ENCODE assay signal across 23 cellular contexts in genomic region chr4:147539959-147540358, GRCh38. TPM values are rescaled to one million over a fixed set of nuclear protein-coding genes. Genes with fewer than 3 reads are reported as not detected.
"Had no signal": no experiment of that assay in that cellular context is flagged by ENCODE, and none has a peak within 500 bp of the region (broad histone marks: within the 10 kb centered on the region; RNA-seq: fewer than 3 reads in every experiment).

No MANE protein-coding gene starts in this region.

- H3K4me3 ChIP-seq: esophagus squamous epithelium, gastrocnemius medialis, lung, mucosa of descending colon, prostate gland, sigmoid colon, thoracic aorta, transverse colon, upper lobe of right lung, uterus had no signal

- H3K4me1 ChIP-seq: esophagus squamous epithelium, gastrocnemius medialis, prostate gland, sigmoid colon, transverse colon, upper lobe of right lung, uterus had no signal

- H3K36me3 ChIP-seq: esophagus squamous epithelium, gastrocnemius medialis, neutrophil, prostate gland, sigmoid colon, thoracic aorta, transverse colon, upper lobe of right lung, uterus had no signal

- H3K79me2 ChIP-seq: parathyroid adenoma had no signal

- H3K9me3 ChIP-seq: esophagus squamous epithelium, gastrocnemius medialis, mucosa of descending colon, neutrophil, prostate gland, thoracic aorta, transverse colon, upper lobe of right lung, uterus had no signal

- H3K27me3 ChIP-seq: esophagus squamous epithelium, gastrocnemius medialis, sigmoid colon, transverse colon, upper lobe of right lung, uterus had no signal

- H3K27ac ChIP-seq: esophagus squamous epithelium, gastrocnemius medialis, neutrophil, parathyroid adenoma, prostate gland, sigmoid colon, thoracic aorta, transverse colon, upper lobe of right lung, uterus had no signal

- H2AFZ ChIP-seq: parathyroid adenoma had no signal

- DNase-seq: cortex of kidney; effector memory CD8-positive, alpha-beta T cell; erythroblast; esophagus squamous epithelium; gastrocnemius medialis; head of caudate nucleus; mucosa of descending colon; naive B cell; right cardiac atrium; sigmoid colon; stimulated activated CD4-positive, alpha-beta T cell treated with anti-CD3 and anti-CD28 coated beads, Interleukin-2, amount 100 ng/mL, for 24 hours; stimulated activated CD4-positive, alpha-beta T cell treated with anti-CD3 and anti-CD28 coated beads, Interleukin-4, amount 100 ng/mL, for 4 hours; stimulated activated naive B cell treated with anti-CD40 and anti-IgM and Interleukin-4, amounts not matched to agents 10 μg/mL and 1 μg/mL and 100 μg/mL, for 72 hours; transverse colon; upper lobe of right lung; uterus had no signal

- H3K9ac ChIP-seq: parathyroid adenoma had no signal

RNA-seq across cellular contexts. Expression of gene EDNRA, which starts 59.1 kb away (rescaled TPM):
- total RNA-seq: dermis microvascular lymphatic vessel endothelial cell; natural killer cell treated with Interleukin-12 subunit alpha and Interleukin-12 subunit beta and Interleukin-15 and Interleukin-18, amount 100 ng/mL, for 72 hours had no signal
